In the genomic region with DNA sequence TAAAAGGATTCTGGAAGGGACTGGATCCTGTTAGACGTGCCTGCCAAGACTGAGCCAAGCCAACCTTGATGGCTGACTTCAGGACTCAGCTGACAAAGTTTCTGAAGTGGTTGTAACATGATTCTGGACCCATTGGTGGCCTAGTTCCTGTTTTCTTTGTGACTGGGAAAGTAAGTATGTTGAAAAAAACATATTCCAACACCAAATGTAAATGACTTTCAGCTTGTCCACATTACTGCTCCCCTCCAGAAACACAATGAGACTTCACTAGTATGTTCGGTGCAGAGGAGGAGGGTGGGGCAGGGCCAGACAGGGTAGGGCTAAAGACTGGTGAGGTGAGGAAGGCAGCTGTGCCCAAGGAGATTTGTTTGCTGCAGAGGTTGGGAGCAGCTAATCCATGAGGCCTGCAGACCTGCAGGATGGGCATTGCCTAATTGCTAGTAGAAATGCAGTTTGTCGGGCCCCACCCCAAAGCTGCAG, we compare ENCODE assay signal across 1 cellular context.
TF ChIP-seq lines count a peak whose summit lies in the region.

No MANE protein-coding gene starts in this region.

TF ChIP-seq in HepG2, 621 proteins besides CTCF, POLR2A, EP300 and RAD21:
- TF ChIP-seq, protein P1, sequence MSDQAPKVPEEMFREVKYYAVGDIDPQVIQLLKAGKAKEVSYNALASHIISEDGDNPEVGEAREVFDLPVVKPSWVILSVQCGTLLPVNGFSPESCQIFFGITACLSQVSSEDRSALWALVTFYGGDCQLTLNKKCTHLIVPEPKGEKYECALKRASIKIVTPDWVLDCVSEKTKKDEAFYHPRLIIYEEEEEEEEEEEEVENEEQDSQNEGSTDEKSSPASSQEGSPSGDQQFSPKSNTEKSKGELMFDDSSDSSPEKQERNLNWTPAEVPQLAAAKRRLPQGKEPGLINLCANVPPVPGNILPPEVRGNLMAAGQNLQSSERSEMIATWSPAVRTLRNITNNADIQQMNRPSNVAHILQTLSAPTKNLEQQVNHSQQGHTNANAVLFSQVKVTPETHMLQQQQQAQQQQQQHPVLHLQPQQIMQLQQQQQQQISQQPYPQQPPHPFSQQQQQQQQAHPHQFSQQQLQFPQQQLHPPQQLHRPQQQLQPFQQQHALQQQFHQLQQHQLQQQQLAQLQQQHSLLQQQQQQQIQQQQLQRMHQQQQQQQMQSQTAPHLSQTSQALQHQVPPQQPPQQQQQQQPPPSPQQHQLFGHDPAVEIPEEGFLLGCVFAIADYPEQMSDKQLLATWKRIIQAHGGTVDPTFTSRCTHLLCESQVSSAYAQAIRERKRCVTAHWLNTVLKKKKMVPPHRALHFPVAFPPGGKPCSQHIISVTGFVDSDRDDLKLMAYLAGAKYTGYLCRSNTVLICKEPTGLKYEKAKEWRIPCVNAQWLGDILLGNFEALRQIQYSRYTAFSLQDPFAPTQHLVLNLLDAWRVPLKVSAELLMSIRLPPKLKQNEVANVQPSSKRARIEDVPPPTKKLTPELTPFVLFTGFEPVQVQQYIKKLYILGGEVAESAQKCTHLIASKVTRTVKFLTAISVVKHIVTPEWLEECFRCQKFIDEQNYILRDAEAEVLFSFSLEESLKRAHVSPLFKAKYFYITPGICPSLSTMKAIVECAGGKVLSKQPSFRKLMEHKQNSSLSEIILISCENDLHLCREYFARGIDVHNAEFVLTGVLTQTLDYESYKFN (CRISPR knock-in tag; conservative IDR thresholded peaks at IDR 0.05): 0 out of 2 replicates have a peak, but pooled peaks have one; percentile 8
- TF ChIP-seq, protein P2, sequence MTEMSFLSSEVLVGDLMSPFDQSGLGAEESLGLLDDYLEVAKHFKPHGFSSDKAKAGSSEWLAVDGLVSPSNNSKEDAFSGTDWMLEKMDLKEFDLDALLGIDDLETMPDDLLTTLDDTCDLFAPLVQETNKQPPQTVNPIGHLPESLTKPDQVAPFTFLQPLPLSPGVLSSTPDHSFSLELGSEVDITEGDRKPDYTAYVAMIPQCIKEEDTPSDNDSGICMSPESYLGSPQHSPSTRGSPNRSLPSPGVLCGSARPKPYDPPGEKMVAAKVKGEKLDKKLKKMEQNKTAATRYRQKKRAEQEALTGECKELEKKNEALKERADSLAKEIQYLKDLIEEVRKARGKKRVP (CRISPR knock-in tag; IDR thresholded peaks at IDR 0.05): no peak
- TF ChIP-seq ZNF577 (CRISPR knock-in tag; IDR thresholded peaks at IDR 0.05; ENCODE audit: borderline replicate concordance, low read depth): no peak
- TF ChIP-seq POLR2G (IDR thresholded peaks at IDR 0.05; ENCODE audit: low read depth, low read length): 0 out of 2 replicates have a peak, but pooled peaks have one; percentile 21
- TF ChIP-seq NR2F1 (CRISPR knock-in tag; IDR thresholded peaks at IDR 0.05): no peak
- TF ChIP-seq RBM22 (optimal IDR thresholded peaks at IDR 0.05; ENCODE audit: low read length): peak; percentile 57
TF ChIP-seq in HepG2: peak in this region for 3.
